ENCODE assay signal across 8 cellular contexts in the genomic region with DNA sequence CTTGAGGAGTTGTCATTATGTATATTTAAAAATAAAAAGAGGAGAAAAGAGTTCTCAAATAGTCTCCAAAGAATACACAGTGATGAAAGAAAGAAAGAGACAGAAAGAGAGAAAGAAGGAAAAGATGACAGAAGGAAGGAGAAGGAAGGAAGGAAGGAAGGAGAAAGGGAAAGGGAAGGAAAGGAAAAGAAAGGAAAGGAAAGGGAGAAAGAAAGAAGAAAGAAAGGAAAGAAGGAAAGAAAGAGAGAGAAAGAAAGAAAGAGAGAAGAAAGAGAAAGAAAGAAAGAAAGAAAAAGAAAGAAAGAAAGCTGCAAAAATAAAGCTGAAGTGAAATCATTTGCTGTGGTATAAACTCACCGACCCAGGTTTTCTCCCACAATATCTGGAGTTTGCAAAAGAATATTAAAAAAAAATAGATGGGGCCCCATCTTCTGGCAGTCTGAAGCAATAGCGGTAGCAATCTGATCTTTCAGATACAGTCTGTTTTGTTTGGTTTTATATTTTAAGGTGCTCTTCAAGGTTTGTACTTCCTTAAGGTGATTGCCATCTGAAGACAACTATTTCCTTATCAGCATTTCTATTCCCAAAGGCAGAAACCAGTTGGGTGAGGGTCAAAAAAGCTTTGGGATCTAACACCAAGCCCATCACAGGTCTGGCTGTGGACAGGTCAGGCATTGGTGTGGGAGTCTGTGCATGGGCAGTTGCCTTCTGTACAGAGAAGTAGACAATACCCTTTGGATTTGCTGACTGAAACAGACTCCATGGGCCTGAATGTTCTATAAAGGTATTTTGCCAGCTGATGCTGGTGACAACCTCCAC.
DNase-seq lines count a peak whose midpoint lies in the region; ATAC-seq and TF ChIP-seq lines count a peak whose summit lies in the region.
"Had no signal": no experiment of that assay in that cellular context is flagged by ENCODE, and none has a peak within 500 bp of the region (broad histone marks: within the 10 kb centered on the region; RNA-seq: fewer than 3 reads in every experiment).

No MANE protein-coding gene starts in this region.

- no peak overlapping the region for H3K4me2 ChIP-seq in neural cell (ENCODE audit: low read length)

- CTCF ChIA-PET in Calu3 (lab: Charles Lee) = interaction anchor here (0.6 kb wide), 1 partner anchor 157 kb away, joined by 3 read pairs; no protein-coding TSS in a partner anchor

- no peaks in the 10 kb centered on the region for H3K9me3 ChIP-seq in neural cell (ENCODE audit: low read length)

- H3K4me1 Mint-ChIP-seq in mesothelial cell of epicardium (peaks cover 14% of the 10 kb centered on the region), Calu3 (ENCODE audit: low read depth, unreplicated experiment) (no peaks in the 10 kb centered on the region)

- no peak overlapping the region for H2AFZ ChIP-seq in neural cell (ENCODE audit: low read depth, low read length)

- H3K36me3 Mint-ChIP-seq in mesothelial cell of epicardium = no peaks in the 10 kb centered on the region
- no peaks in the 10 kb centered on the region for H3K36me3 Mint-ChIP-seq in Calu3 (ENCODE audit: insufficient read depth, unreplicated experiment)

- H3F3A ChIP-seq in neural cell (ENCODE audit: insufficient read depth, low read length, poor library complexity, severe bottlenecking) = no peaks in the 10 kb centered on the region

- in situ Hi-C loops in brain microvascular endothelial cell (cut with HindIII; ENCODE audit: low pct_ligation_motif_present, low sequenced_read_pairs) = no loop called here

- intact Hi-C loops in Calu3 (cut with micrococcal nuclease; ENCODE audit: unreplicated experiment) = loop anchor here (10.0 kb wide), 1 partner anchor 1508 kb away; no protein-coding TSS in a partner anchor

- TF ChIP-seq CTCF in brain microvascular endothelial cell (IDR thresholded peaks at IDR 0.05; ENCODE audit: low read depth, low read length, missing control alignments) (peak; percentile 57), neural cell (IDR thresholded peaks at IDR 0.05; ENCODE audit: poor library complexity, severe bottlenecking) (peak; percentile 44), mesothelial cell of epicardium (IDR thresholded peaks at IDR 0.05; ENCODE audit: unreplicated experiment) (no peak), Calu3 (IDR thresholded peaks at IDR 0.05; ENCODE audit: unreplicated experiment) (no peak)

- TF ChIP-seq RAD21 in neural cell (conservative IDR thresholded peaks at IDR 0.05) = peak; percentile 43

- H3K27ac Mint-ChIP-seq in mesothelial cell of epicardium (no peak overlapping the region), Calu3 (ENCODE audit: unreplicated experiment) (no peak overlapping the region)

- BruUV-seq in Calu3 (replicated peaks; lab: Mats Ljungman, UMichigan) = no TSS peak

- H3K9me2 ChIP-seq in neural cell (ENCODE audit: insufficient read depth, low read length) = no peaks in the 10 kb centered on the region

- TF ChIP-seq EP300 in neural cell (conservative IDR thresholded peaks at IDR 0.05; ENCODE audit: poor library complexity, severe bottlenecking) = no peak

- H3K4me3 Mint-ChIP-seq in mesothelial cell of epicardium (no peak overlapping the region), Calu3 (ENCODE audit: low read depth, unreplicated experiment) (no peak overlapping the region)

- H3K27me3 Mint-ChIP-seq in mesothelial cell of epicardium (ENCODE audit: low read depth) (no peaks in the 10 kb centered on the region), Calu3 (ENCODE audit: unreplicated experiment) (no peaks in the 10 kb centered on the region)

- no peak overlapping the region for H3K9ac ChIP-seq in neural cell (ENCODE audit: low read length)

- H3K4me3 ChIP-seq in brain microvascular endothelial cell (ENCODE audit: low read depth, low read length) (no peak overlapping the region), neural cell (ENCODE audit: low read length) (no peak overlapping the region)
- H3K4me3 ChIP-seq: skin epidermis had no signal

- H3K9me3 Mint-ChIP-seq in mesothelial cell of epicardium = peaks cover 3% of the 10 kb centered on the region
- H3K9me3 Mint-ChIP-seq in Calu3 (ENCODE audit: low read depth, unreplicated experiment) = peaks cover under 1% of the 10 kb centered on the region

- H3K27ac ChIP-seq in brain microvascular endothelial cell (no peak overlapping the region), neural cell (ENCODE audit: low read length) (no peak overlapping the region)
- H3K27ac ChIP-seq: skin epidermis had no signal

- DNase-seq in LoVo (ENCODE audit: low spot score) (peak; percentile 36), brain microvascular endothelial cell (no peak), mesothelial cell of epicardium (ENCODE audit: low spot score in 2 of 2, unreplicated experiment in 2 of 2) (no peak), Calu3 (no peak)
- DNase-seq in activated CD4-positive, alpha-beta T cell treated with anti-CD3 and anti-CD28 coated beads for 1 hour = no peak

- H3K27me3 ChIP-seq in brain microvascular endothelial cell (replicated peaks) (no peaks in the 10 kb centered on the region), neural cell (ENCODE audit: insufficient read depth, low read depth, low read length) (no peaks in the 10 kb centered on the region)

- ATAC-seq in GM18868 (IDR thresholded peaks at IDR 0.05; ENCODE audit: unreplicated experiment) = peak; percentile 87

- H3K36me3 ChIP-seq in brain microvascular endothelial cell (replicated peaks) (no peaks in the 10 kb centered on the region), neural cell (ENCODE audit: insufficient read depth, low read length) (no peaks in the 10 kb centered on the region)

- H3K79me2 ChIP-seq in neural cell (replicated peaks; ENCODE audit: insufficient read depth, low read length) = no peaks in the 10 kb centered on the region

- no peaks in the 10 kb centered on the region for H4K20me1 ChIP-seq in neural cell (ENCODE audit: insufficient read depth)

TF ChIP-seq in neural cell, 6 proteins besides CTCF, POLR2A, EP300 and RAD21:
- TF ChIP-seq SMC3 (conservative IDR thresholded peaks at IDR 0.05; ENCODE audit: poor library complexity) (no peak), POLR2AphosphoS5 (IDR thresholded peaks at IDR 0.05) (no peak), TAF1 (IDR thresholded peaks at IDR 0.05; ENCODE audit: low read depth) (no peak), MXI1 (conservative IDR thresholded peaks at IDR 0.05; ENCODE audit: poor library complexity, severe bottlenecking) (no peak), EZH2 (IDR thresholded peaks at IDR 0.05; ENCODE audit: borderline replicate concordance, insufficient read depth, low read length, poor library complexity, severe bottlenecking) (no peak)
- TF ChIP-seq, protein P1, sequence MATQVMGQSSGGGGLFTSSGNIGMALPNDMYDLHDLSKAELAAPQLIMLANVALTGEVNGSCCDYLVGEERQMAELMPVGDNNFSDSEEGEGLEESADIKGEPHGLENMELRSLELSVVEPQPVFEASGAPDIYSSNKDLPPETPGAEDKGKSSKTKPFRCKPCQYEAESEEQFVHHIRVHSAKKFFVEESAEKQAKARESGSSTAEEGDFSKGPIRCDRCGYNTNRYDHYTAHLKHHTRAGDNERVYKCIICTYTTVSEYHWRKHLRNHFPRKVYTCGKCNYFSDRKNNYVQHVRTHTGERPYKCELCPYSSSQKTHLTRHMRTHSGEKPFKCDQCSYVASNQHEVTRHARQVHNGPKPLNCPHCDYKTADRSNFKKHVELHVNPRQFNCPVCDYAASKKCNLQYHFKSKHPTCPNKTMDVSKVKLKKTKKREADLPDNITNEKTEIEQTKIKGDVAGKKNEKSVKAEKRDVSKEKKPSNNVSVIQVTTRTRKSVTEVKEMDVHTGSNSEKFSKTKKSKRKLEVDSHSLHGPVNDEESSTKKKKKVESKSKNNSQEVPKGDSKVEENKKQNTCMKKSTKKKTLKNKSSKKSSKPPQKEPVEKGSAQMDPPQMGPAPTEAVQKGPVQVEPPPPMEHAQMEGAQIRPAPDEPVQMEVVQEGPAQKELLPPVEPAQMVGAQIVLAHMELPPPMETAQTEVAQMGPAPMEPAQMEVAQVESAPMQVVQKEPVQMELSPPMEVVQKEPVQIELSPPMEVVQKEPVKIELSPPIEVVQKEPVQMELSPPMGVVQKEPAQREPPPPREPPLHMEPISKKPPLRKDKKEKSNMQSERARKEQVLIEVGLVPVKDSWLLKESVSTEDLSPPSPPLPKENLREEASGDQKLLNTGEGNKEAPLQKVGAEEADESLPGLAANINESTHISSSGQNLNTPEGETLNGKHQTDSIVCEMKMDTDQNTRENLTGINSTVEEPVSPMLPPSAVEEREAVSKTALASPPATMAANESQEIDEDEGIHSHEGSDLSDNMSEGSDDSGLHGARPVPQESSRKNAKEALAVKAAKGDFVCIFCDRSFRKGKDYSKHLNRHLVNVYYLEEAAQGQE (IDR thresholded peaks at IDR 0.05; ENCODE audit: borderline replicate concordance) = no peak
TF ChIP-seq in neural cell: peak in this region for 0.

Comparison
In these comparisons a context has a peak if more than half of its experiments do, and no peak if none do; other contexts are left out.
1. CTCF ChIP-seq: peak in brain microvascular endothelial cell (single experiment) and neural cell (single experiment); none in mesothelial cell of epicardium (single experiment) and Calu3 (single experiment).